Comparison of ENCODE assay signal across 23 cellular contexts in the genomic region with DNA sequence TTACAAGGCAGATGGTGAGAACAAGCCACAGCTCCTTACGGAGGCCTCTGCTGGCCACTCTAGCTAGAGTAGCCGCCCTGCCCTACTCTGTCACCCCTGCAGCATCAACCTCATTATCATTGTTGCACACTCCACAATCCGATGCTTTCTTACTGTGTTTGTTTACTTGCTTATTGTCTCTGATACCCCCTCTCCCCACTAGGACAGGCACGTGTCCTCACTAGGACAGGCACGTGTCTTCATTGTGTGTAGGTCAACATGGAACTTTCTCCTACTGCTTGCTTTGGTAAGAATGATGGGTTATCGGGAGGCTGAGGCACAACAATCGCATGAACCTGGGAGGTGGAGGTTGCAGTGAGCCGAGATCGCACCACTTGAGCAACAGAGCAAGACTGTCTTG.
DNase-seq lines count a peak whose midpoint lies in the region; ATAC-seq, FAIRE-seq and TF ChIP-seq lines count a peak whose summit lies in the region.
"Had no signal": no experiment of that assay in that cellular context is flagged by ENCODE, and none has a peak within 500 bp of the region (broad histone marks: within the 10 kb centered on the region; RNA-seq: fewer than 3 reads in every experiment).

No MANE protein-coding gene starts in this region.

- H3K79me2 ChIP-seq in HepG2 (ENCODE audit: insufficient read depth, low read length): no peaks in the 10 kb centered on the region

- peaks cover 36% of the 10 kb centered on the region for H3K36me3 Mint-ChIP-seq in activated naive CD8-positive, alpha-beta T cell treated with anti-CD3 and anti-CD28 coated beads, Interleukin-2, amount 50 U/mL, for 24 hours (ENCODE audit: low read depth)

- CTCF ChIA-PET in HepG2 (lab: Yijun Ruan, JAX; ENCODE audit: low intra/inter-chr PET ratio, low total read pairs): no interaction called here

- in situ Hi-C loops in HepG2 (cut with HindIII; ENCODE audit: extremely low pct_ligation_motif_present, low pct_unique_long_range_greater_than_20kb): no loop called here

- no peak for TF ChIP-seq RAD21 in HepG2 (CRISPR knock-in tag; IDR thresholded peaks at IDR 0.05)

- H2AFZ ChIP-seq in HepG2 (ENCODE audit: low read length): no peak overlapping the region
- H2AFZ ChIP-seq: GM23338 had no signal

- no peaks in the 10 kb centered on the region for H3K4me1 Mint-ChIP-seq in activated naive CD8-positive, alpha-beta T cell treated with anti-CD3 and anti-CD28 coated beads, Interleukin-2, amount 50 U/mL, for 24 hours
- H3K4me1 Mint-ChIP-seq: B cell, GM23338 had no signal

- intact Hi-C loops in HepG2 (cut with micrococcal nuclease; ENCODE audit: unreplicated experiment): no loop called here
- intact Hi-C loops in right lobe of liver (cut with DNase I): no loop called here
- intact Hi-C loops in aorta (cut with DNase I): no loop called here

- no peak overlapping the region for H3K4me2 ChIP-seq in HepG2 (ENCODE audit: low read depth, low read length)
- H3K4me2 ChIP-seq: A549; BLaER1 treated with 17β-estradiol and CSF1 and Interleukin-3, amounts not matched to agents 10 nM and 100 nM; GM23338 had no signal

- no peak for TF ChIP-seq POLR2A in HepG2 (IDR thresholded peaks at IDR 0.05; ENCODE audit: insufficient read depth in 1 of 2, low read depth in 2 of 2, low read length in 2 of 2)
- TF ChIP-seq POLR2A in right lobe of liver (IDR thresholded peaks at IDR 0.05): no peak

- POLR2A ChIA-PET in HepG2 (lab: Yijun Ruan, JAX): no interaction called here

- no peaks in the 10 kb centered on the region for H3K9me3 Mint-ChIP-seq in activated naive CD8-positive, alpha-beta T cell treated with anti-CD3 and anti-CD28 coated beads, Interleukin-2, amount 50 U/mL, for 24 hours
- H3K9me3 Mint-ChIP-seq: CD4-positive, alpha-beta T cell; GM23338; HFFc6; IgD-negative memory B cell had no signal

- ATAC-seq in HepG2 (no peak), right lobe of liver (no peak), aorta (ENCODE audit: low FRiP score) (no peak)
- ATAC-seq in activated naive CD8-positive, alpha-beta T cell treated with anti-CD3 and anti-CD28 coated beads, Interleukin-2, amount 50 U/mL, for 24 hours: no peak
- ATAC-seq: A549, GM23338, HCT116 had no signal

- H3K36me3 ChIP-seq in HepG2 (replicated peaks in 1 of 2; ENCODE audit: control insufficient read depth in 1 of 2, insufficient read depth in 2 of 2, low read length in 2 of 2): no peaks in the 10 kb centered on the region
- H3K36me3 ChIP-seq in right lobe of liver: peaks cover 0 to 32% (median 13%) of the 10 kb centered on the region in 4 donors
- H3K36me3 ChIP-seq in aorta (ENCODE audit: control insufficient read depth in 1 of 2, insufficient read depth in 2 of 2, low read length in 1 of 2): peaks cover 6 to 9% of the 10 kb centered on the region in 2 donors

- TF ChIP-seq CTCF in HepG2 (CRISPR knock-in tag; IDR thresholded peaks at IDR 0.05): no peak
- TF ChIP-seq CTCF in right lobe of liver (IDR thresholded peaks at IDR 0.05): no peak

- DNase-seq in HepG2 (ENCODE audit: low spot score) (no peak), right lobe of liver (no peak), pons (ENCODE audit: low spot score) (peak; percentile 53), AG20443 (ENCODE audit: low spot score) (no peak), aorta (no peak)
- no peak for DNase-seq in activated naive CD8-positive, alpha-beta T cell treated with anti-CD3 and anti-CD28 coated beads, Interleukin-2, amount 50 U/mL, for 24 hours
- DNase-seq: Caco-2; CD4-positive, alpha-beta T cell; DMS153; DMS79 treated with DMSO at 0.1 percent for 48 hours; GF-D8; HFFc6 had no signal

- H3K27me3 Mint-ChIP-seq in activated naive CD8-positive, alpha-beta T cell treated with anti-CD3 and anti-CD28 coated beads, Interleukin-2, amount 50 U/mL, for 24 hours: no peaks in the 10 kb centered on the region
- H3K27me3 Mint-ChIP-seq: B cell; CD4-positive, alpha-beta T cell; IgD-negative memory B cell had no signal

- H4K20me1 ChIP-seq in HepG2 (ENCODE audit: insufficient read depth, low read length): no peaks in the 10 kb centered on the region
- H4K20me1 ChIP-seq: BLaER1 treated with 17β-estradiol and CSF1 and Interleukin-3, amounts not matched to agents 10 nM and 100 nM had no signal

- 65% methylated on average over 9 of the region's 9 CpGs for WGBS in HepG2 (ENCODE audit: low lambda C conversion rate)
- WGBS in right lobe of liver (ENCODE audit: insufficient coverage, low coverage, low lambda C conversion rate, missing lambda C conversion rate): 91% methylated on average over 9 of the region's 9 CpGs
- 93 to 95% methylated on average over 9 of the region's 9 CpGs for WGBS in aorta, 2 donors

- H3K9ac ChIP-seq in HepG2 (ENCODE audit: insufficient read depth, low read depth, low read length): no peak overlapping the region
- H3K9ac ChIP-seq: BLaER1 treated with 17β-estradiol and CSF1 and Interleukin-3, amounts not matched to agents 10 nM and 100 nM had no signal

- TF ChIP-seq EP300 in HepG2 (IDR thresholded peaks at IDR 0.05; ENCODE audit: low read depth in 2 of 2, low read length in 2 of 2) (no peak), HepG2 (CRISPR knock-in tag; IDR thresholded peaks at IDR 0.05; ENCODE audit: borderline replicate concordance) (no peak)

- H3K27ac ChIP-seq in HepG2 (ENCODE audit: extremely low read length, insufficient read depth, low read length) (no peak overlapping the region), right lobe of liver (no peak overlapping the region), cingulate gyrus (ENCODE audit: low read depth, low read length) (peak overlapping the region; percentile 42), temporal lobe (ENCODE audit: low read depth, low read length) (peak overlapping the region; percentile 93), aorta (ENCODE audit: low read depth in 1 of 2, low read length in 2 of 2) (no peak overlapping the region)
- H3K27ac ChIP-seq: 22Rv1; A549; BLaER1 treated with 17β-estradiol and CSF1 and Interleukin-3, amounts not matched to agents 10 nM and 100 nM had no signal

- no peak overlapping the region for H3K27ac Mint-ChIP-seq in activated naive CD8-positive, alpha-beta T cell treated with anti-CD3 and anti-CD28 coated beads, Interleukin-2, amount 50 U/mL, for 24 hours
- H3K27ac Mint-ChIP-seq: B cell; CD4-positive, alpha-beta T cell; GM23338; HFFc6 had no signal

- H3K4me1 ChIP-seq in HepG2 (ENCODE audit: insufficient read depth, low read length): peaks cover 10% of the 10 kb centered on the region
- no peaks in the 10 kb centered on the region for H3K4me1 ChIP-seq in right lobe of liver
- H3K4me1 ChIP-seq in aorta (ENCODE audit: control insufficient read depth in 1 of 2, insufficient read depth in 2 of 2, low read length in 2 of 2): no peaks in the 10 kb centered on the region
- H3K4me1 ChIP-seq: A549; BLaER1 treated with 17β-estradiol and CSF1 and Interleukin-3, amounts not matched to agents 10 nM and 100 nM had no signal

- FAIRE-seq in HepG2 (lab: Jason Lieb, UNC): no peak
- FAIRE-seq: A549, H54, HTR-8/SVneo had no signal

- H3K4me3 Mint-ChIP-seq in activated naive CD8-positive, alpha-beta T cell treated with anti-CD3 and anti-CD28 coated beads, Interleukin-2, amount 50 U/mL, for 24 hours: no peak overlapping the region
- H3K4me3 Mint-ChIP-seq: B cell; CD4-positive, alpha-beta T cell; GM23338; HFFc6 had no signal

- no TSS peak for BruUV-seq in HepG2 (replicated peaks; lab: Mats Ljungman, UMichigan)

- H3K9me3 ChIP-seq in HepG2 (ENCODE audit: low read length) (no peaks in the 10 kb centered on the region), right lobe of liver (no peaks in the 10 kb centered on the region), aorta (ENCODE audit: control insufficient read depth, low read length) (no peaks in the 10 kb centered on the region)
- H3K9me3 ChIP-seq: A549; BLaER1 treated with 17β-estradiol and CSF1 and Interleukin-3, amounts not matched to agents 10 nM and 100 nM; Caco-2 had no signal

- H3K4me3 ChIP-seq in HepG2 (replicated peaks in 1 of 3; ENCODE audit: insufficient read depth in 1 of 3, low read depth in 2 of 3, low read length in 3 of 3) (no peak overlapping the region), right lobe of liver (no peak overlapping the region), aorta (ENCODE audit: low read length in 2 of 2) (no peak overlapping the region)
- H3K4me3 ChIP-seq: A549; BLaER1 treated with 17β-estradiol and CSF1 and Interleukin-3, amounts not matched to agents 10 nM and 100 nM; GM23338 had no signal

- H3K27me3 ChIP-seq in HepG2 (ENCODE audit: control insufficient read depth in 1 of 2, insufficient read depth in 2 of 2, low read length in 2 of 2) (no peaks in the 10 kb centered on the region), right lobe of liver (no peaks in the 10 kb centered on the region), aorta (ENCODE audit: control insufficient read depth in 1 of 2, insufficient read depth in 2 of 2, low read length in 1 of 2) (no peaks in the 10 kb centered on the region)
- H3K27me3 ChIP-seq: BLaER1 treated with 17β-estradiol and CSF1 and Interleukin-3, amounts not matched to agents 10 nM and 100 nM had no signal

TF ChIP-seq in HepG2, 621 proteins besides CTCF, POLR2A, EP300 and RAD21:
- TF ChIP-seq, protein P1, sequence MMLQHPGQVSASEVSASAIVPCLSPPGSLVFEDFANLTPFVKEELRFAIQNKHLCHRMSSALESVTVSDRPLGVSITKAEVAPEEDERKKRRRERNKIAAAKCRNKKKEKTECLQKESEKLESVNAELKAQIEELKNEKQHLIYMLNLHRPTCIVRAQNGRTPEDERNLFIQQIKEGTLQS (CRISPR knock-in tag; IDR thresholded peaks at IDR 0.05): no peak
- TF ChIP-seq, protein P2, sequence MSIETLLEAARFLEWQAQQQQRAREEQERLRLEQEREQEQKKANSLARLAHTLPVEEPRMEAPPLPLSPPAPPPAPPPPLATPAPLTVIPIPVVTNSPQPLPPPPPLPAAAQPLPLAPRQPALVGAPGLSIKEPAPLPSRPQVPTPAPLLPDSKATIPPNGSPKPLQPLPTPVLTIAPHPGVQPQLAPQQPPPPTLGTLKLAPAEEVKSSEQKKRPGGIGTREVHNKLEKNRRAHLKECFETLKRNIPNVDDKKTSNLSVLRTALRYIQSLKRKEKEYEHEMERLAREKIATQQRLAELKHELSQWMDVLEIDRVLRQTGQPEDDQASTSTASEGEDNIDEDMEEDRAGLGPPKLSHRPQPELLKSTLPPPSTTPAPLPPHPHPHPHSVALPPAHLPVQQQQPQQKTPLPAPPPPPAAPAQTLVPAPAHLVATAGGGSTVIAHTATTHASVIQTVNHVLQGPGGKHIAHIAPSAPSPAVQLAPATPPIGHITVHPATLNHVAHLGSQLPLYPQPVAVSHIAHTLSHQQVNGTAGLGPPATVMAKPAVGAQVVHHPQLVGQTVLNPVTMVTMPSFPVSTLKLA (IDR thresholded peaks at IDR 0.05): peak; percentile 97
TF ChIP-seq in HepG2: peak in this region for 1.

Comparison
In these comparisons a context has a peak if more than half of its experiments do, and no peak if none do; other contexts are left out.
1. H3K27ac ChIP-seq: peak in cingulate gyrus (single experiment) and temporal lobe (single experiment); none in HepG2 (single experiment), right lobe of liver (0 of 3) and aorta (0 of 2).